Comparison of ENCODE assay signal across 7 cellular contexts in genomic region chr16:79349803-79350202, GRCh38.
"Had no signal": no experiment of that assay in that cellular context is flagged by ENCODE, and none has a peak within 500 bp of the region (broad histone marks: within the 10 kb centered on the region; RNA-seq: fewer than 3 reads in every experiment).

No MANE protein-coding gene starts in this region.

- DNase-seq: GDM1, GF-D8 had no signal

- FAIRE-seq: GM12878, GM12891, GM12892, GM18507, GM19239 had no signal

- ATAC-seq: GM12878 had no signal

- H3K4me3 ChIP-seq: GM12878 had no signal
